In genomic region chrX:4263005-4263404, GRCh38 we compare ENCODE assay signal across 11 cellular contexts.
DNase-seq lines count a peak whose midpoint lies in the region; ATAC-seq and TF ChIP-seq lines count a peak whose summit lies in the region.
"Had no signal": no experiment of that assay in that cellular context is flagged by ENCODE, and none has a peak within 500 bp of the region (broad histone marks: within the 10 kb centered on the region; RNA-seq: fewer than 3 reads in every experiment).

No MANE protein-coding gene starts in this region.

- H3K4me3 Mint-ChIP-seq in nephron = no peak overlapping the region
- no peak overlapping the region for H3K4me3 Mint-ChIP-seq in activated T-cell treated with anti-CD3 and anti-CD28 coated beads, Interleukin-2, amount 50 U/mL, for 4 hours
- H3K4me3 Mint-ChIP-seq: stimulated activated naive B cell treated with anti-CD40 and anti-IgM and Interleukin-4, amounts not matched to agents 10 μg/mL and 1 μg/mL and 100 μg/mL, for 72 hours had no signal

- no peaks in the 10 kb centered on the region for H3K9me3 ChIP-seq in Karpas-422 (ENCODE audit: low read length)
- H3K9me3 ChIP-seq: lower lobe of right lung had no signal

- no peaks in the 10 kb centered on the region for H3K9me2 ChIP-seq in Karpas-422 (replicated peaks; ENCODE audit: insufficient read depth, low read length)

- peaks cover 1% of the 10 kb centered on the region for H3K27me3 Mint-ChIP-seq in nephron (ENCODE audit: low read depth)
- H3K27me3 Mint-ChIP-seq in activated T-cell treated with anti-CD3 and anti-CD28 coated beads, Interleukin-2, amount 50 U/mL, for 4 hours (ENCODE audit: low read depth) = no peaks in the 10 kb centered on the region
- H3K27me3 Mint-ChIP-seq: stimulated activated naive B cell treated with anti-CD40 and anti-IgM and Interleukin-4, amounts not matched to agents 10 μg/mL and 1 μg/mL and 100 μg/mL, for 72 hours had no signal

- no peak overlapping the region for H3K4me2 ChIP-seq in Karpas-422 (ENCODE audit: low read depth, low read length, poor library complexity, severe bottlenecking)

- ATAC-seq in left lobe of liver = no peak
- ATAC-seq in activated T-cell treated with anti-CD3 and anti-CD28 coated beads, Interleukin-2, amount 50 U/mL, for 4 hours = no peak
- ATAC-seq: lower lobe of right lung had no signal

- H3K36me3 ChIP-seq in Karpas-422 (ENCODE audit: insufficient read depth, low read length) = no peaks in the 10 kb centered on the region
- H3K36me3 ChIP-seq: lower lobe of right lung had no signal

- peak overlapping the region in 2 of 3 experiments; percentile 27 to 42 for H3K27ac Mint-ChIP-seq in nephron
- H3K27ac Mint-ChIP-seq: stimulated activated naive B cell treated with anti-CD40 and anti-IgM and Interleukin-4, amounts not matched to agents 10 μg/mL and 1 μg/mL and 100 μg/mL, for 72 hours had no signal

- no peak overlapping the region for H3K9ac ChIP-seq in Karpas-422 (ENCODE audit: low read length)

- H3K79me2 ChIP-seq in Karpas-422 (ENCODE audit: low read length) = no peaks in the 10 kb centered on the region

- TF ChIP-seq CTCF in nephron (IDR thresholded peaks at IDR 0.05; ENCODE audit: unreplicated experiment in 3 of 3) = peak; percentile 56 to 59 (median 57)

- DNase-seq in DMS 273 (lab: John Stamatoyannopoulos, UW; ENCODE audit: unreplicated experiment) = peak; percentile 33
- DNase-seq in DMS 273 treated with DMSO at 0.1 percent for 48 hours (lab: John Stamatoyannopoulos, UW) = no peak
- peak; percentile 65 for DNase-seq in Karpas-422
- peak; percentile 5 for DNase-seq in SW480 (ENCODE audit: low spot score)
- DNase-seq in cortex of kidney (lab: John Stamatoyannopoulos, UW) = no peak
- DNase-seq in left lobe of liver (ENCODE audit: low spot score) = no peak
- DNase-seq in activated T-cell treated with anti-CD3 and anti-CD28 coated beads, Interleukin-2, amount 50 U/mL, for 4 hours = no peak
- DNase-seq: activated CD8-positive, alpha-beta memory T cell treated with anti-CD3 and anti-CD28 coated beads, Interleukin-2, amount 50 U/mL, for 4 hours; lower lobe of right lung; stimulated activated naive B cell treated with anti-CD40 and anti-IgM and Interleukin-4, amounts not matched to agents 10 μg/mL and 1 μg/mL and 100 μg/mL, for 72 hours had no signal

- H3K27ac ChIP-seq in Karpas-422 (ENCODE audit: low read length) = no peak overlapping the region
- H3K27ac ChIP-seq: lower lobe of right lung had no signal

- H3K4me3 ChIP-seq in Karpas-422 (ENCODE audit: low read length) = no peak overlapping the region
- H3K4me3 ChIP-seq: lower lobe of right lung had no signal

- H3K36me3 Mint-ChIP-seq in nephron (ENCODE audit: low read depth) = no peaks in the 10 kb centered on the region
- no peaks in the 10 kb centered on the region for H3K36me3 Mint-ChIP-seq in activated T-cell treated with anti-CD3 and anti-CD28 coated beads, Interleukin-2, amount 50 U/mL, for 4 hours (ENCODE audit: insufficient read depth)
- H3K36me3 Mint-ChIP-seq: stimulated activated naive B cell treated with anti-CD40 and anti-IgM and Interleukin-4, amounts not matched to agents 10 μg/mL and 1 μg/mL and 100 μg/mL, for 72 hours had no signal

- H3K4me1 ChIP-seq in Karpas-422 (ENCODE audit: low read length) = peaks cover 22% of the 10 kb centered on the region
- H3K4me1 ChIP-seq: lower lobe of right lung had no signal

- H3K27me3 ChIP-seq in Karpas-422 (ENCODE audit: low read length) = no peaks in the 10 kb centered on the region

- no peaks in the 10 kb centered on the region for H3K9me3 Mint-ChIP-seq in nephron
- no peaks in the 10 kb centered on the region for H3K9me3 Mint-ChIP-seq in activated T-cell treated with anti-CD3 and anti-CD28 coated beads, Interleukin-2, amount 50 U/mL, for 4 hours

- peaks cover 18% of the 10 kb centered on the region for H3K4me1 Mint-ChIP-seq in nephron
- no peaks in the 10 kb centered on the region for H3K4me1 Mint-ChIP-seq in activated T-cell treated with anti-CD3 and anti-CD28 coated beads, Interleukin-2, amount 50 U/mL, for 4 hours (ENCODE audit: low read depth)
- H3K4me1 Mint-ChIP-seq: stimulated activated naive B cell treated with anti-CD40 and anti-IgM and Interleukin-4, amounts not matched to agents 10 μg/mL and 1 μg/mL and 100 μg/mL, for 72 hours had no signal

- H4K20me1 ChIP-seq in Karpas-422 (ENCODE audit: insufficient read depth, low read depth, low read length) = no peaks in the 10 kb centered on the region

- no peak overlapping the region for H2AFZ ChIP-seq in Karpas-422 (ENCODE audit: low read length)

Comparison
In these comparisons a context has a peak if more than half of its experiments do, and no peak if none do; other contexts are left out.
1. DNase-seq: peak in DMS 273 (single experiment), Karpas-422 (single experiment) and SW480 (single experiment); none in DMS 273 treated with DMSO at 0.1 percent for 48 hours (single experiment), cortex of kidney (single experiment), left lobe of liver (single experiment) and activated T-cell treated with anti-CD3 and anti-CD28 coated beads, Interleukin-2, amount 50 U/mL, for 4 hours (single experiment).